In the genomic region with DNA sequence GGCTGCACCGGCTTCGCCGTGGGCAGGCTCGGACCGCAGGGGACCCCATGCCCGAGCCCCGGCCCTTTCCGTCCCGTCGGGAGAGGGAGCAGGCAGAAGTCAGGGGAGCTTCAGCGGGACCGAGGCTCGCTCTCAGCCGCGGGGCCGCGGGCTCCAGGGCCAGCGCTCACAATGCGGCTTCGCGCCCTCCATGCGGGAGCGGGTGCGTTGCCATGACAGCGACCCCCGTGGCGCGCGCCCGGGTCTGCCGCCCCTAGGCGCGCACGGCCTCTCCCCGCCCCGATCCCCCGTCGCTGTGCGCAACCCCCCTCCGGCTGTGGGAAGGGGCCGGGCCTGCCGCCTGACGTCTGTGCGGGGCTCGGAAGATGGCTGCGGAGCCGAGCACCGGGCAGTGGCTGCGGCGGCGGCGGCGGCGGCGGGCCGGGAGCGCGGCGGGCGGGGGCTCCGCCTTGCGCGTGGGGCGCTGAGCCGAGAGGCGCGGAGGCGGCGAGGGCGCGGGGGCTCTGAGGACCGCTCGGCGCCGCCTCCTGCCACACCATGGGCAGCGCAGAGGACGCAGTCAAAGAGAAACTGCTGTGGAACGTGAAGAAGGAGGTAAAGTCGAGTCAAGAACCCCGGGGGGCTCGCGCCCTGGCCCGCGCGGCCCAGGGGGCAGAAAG, we compare ENCODE assay signal across 7 cellular contexts. TPM values are rescaled to one million over a fixed set of nuclear protein-coding genes. Genes with fewer than 3 reads are reported as not detected.
DNase-seq lines count a peak whose midpoint lies in the region; ATAC-seq and TF ChIP-seq lines count a peak whose summit lies in the region.

SGSM2 (plus strand) TSS at position 350 of the 659 bp plus-strand sequence; CDS start at position 538, 188 bp downstream.

- H3K4me3 ChIP-seq in HUES48 (ENCODE audit: low read depth, low read length) = peak within 1 kb of the TSS; percentile 96
- peak within 1 kb of the TSS; percentile 85 to 99 for H3K4me3 ChIP-seq in tibial artery

- peaks cover 42% of the 10 kb centered on the region for H3K36me3 ChIP-seq in HUES48 (ENCODE audit: control insufficient read depth, insufficient read depth, low read length)
- H3K36me3 ChIP-seq in tibial artery = peaks cover 27 to 47% (median 28%) of the 10 kb centered on the region in 3 donors

- peaks cover 26% of the 10 kb centered on the region for H3K4me1 Mint-ChIP-seq in activated naive CD8-positive, alpha-beta T cell (ENCODE audit: low read depth)
- peaks cover 9% of the 10 kb centered on the region for H3K4me1 Mint-ChIP-seq in glutamatergic neuron (ENCODE audit: low read depth, unreplicated experiment)
- H3K4me1 Mint-ChIP-seq in osteocyte (ENCODE audit: unreplicated experiment) = peaks cover 25% of the 10 kb centered on the region

- intact Hi-C loops in tibial artery (cut with DNase I; ENCODE audit: low total_unique reads) = no loop called here

- H3K27ac ChIP-seq in HUES48 (ENCODE audit: low read depth, low read length) (peak within 1 kb of the TSS; percentile 93), tibial artery (peak within 1 kb of the TSS; percentile 80 to 92)

- H3K9me3 ChIP-seq in HUES48 (ENCODE audit: control insufficient read depth, insufficient read depth, low read length) (no peaks in the 10 kb centered on the region), tibial artery (no peaks in the 10 kb centered on the region)

- TF ChIP-seq POLR2A in GM15510 (IDR thresholded peaks at IDR 0.05; ENCODE audit: borderline replicate concordance, extremely low read depth, insufficient read length) = peak; percentile 18

- peak; percentile 74 for ATAC-seq in SK-N-SH treated with all-trans-retinoic acid at 6 μM for 48 hours

- peak within 1 kb of the TSS; percentile 98 for H3K27ac Mint-ChIP-seq in activated naive CD8-positive, alpha-beta T cell
- peak within 1 kb of the TSS; percentile 84 for H3K27ac Mint-ChIP-seq in glutamatergic neuron (ENCODE audit: unreplicated experiment)
- peak within 1 kb of the TSS; percentile 94 for H3K27ac Mint-ChIP-seq in osteocyte (ENCODE audit: unreplicated experiment)

- no peak for TF ChIP-seq CTCF in glutamatergic neuron (IDR thresholded peaks at IDR 0.05; ENCODE audit: partially characterized antibody, unreplicated experiment)
- no peak for TF ChIP-seq CTCF in osteocyte (IDR thresholded peaks at IDR 0.05)
- no peak for TF ChIP-seq CTCF in tibial artery (IDR thresholded peaks at IDR 0.05)

- H3K9me3 Mint-ChIP-seq in activated naive CD8-positive, alpha-beta T cell (ENCODE audit: low read depth) = no peaks in the 10 kb centered on the region
- H3K9me3 Mint-ChIP-seq in glutamatergic neuron (ENCODE audit: unreplicated experiment) (peaks cover 7% of the 10 kb centered on the region), osteocyte (ENCODE audit: unreplicated experiment) (no peaks in the 10 kb centered on the region)

- H3K27me3 ChIP-seq in HUES48 (ENCODE audit: control insufficient read depth, insufficient read depth, low read length) (no peaks in the 10 kb centered on the region), tibial artery (no peaks in the 10 kb centered on the region)

- peaks cover 21% of the 10 kb centered on the region for H3K4me1 ChIP-seq in HUES48 (ENCODE audit: control insufficient read depth, insufficient read depth, low read length)
- H3K4me1 ChIP-seq in tibial artery = peaks cover 0 to 34% (median 16%) of the 10 kb centered on the region in 4 donors

- DNase-seq in glutamatergic neuron (peak; percentile 84), osteocyte (ENCODE audit: extremely low spot score, unreplicated experiment) (peak; percentile 90), tibial artery (peak; percentile 54 to 80)

- peaks cover 14% of the 10 kb centered on the region for H3K36me3 Mint-ChIP-seq in activated naive CD8-positive, alpha-beta T cell
- H3K36me3 Mint-ChIP-seq in glutamatergic neuron (ENCODE audit: unreplicated experiment) (no peaks in the 10 kb centered on the region), osteocyte (ENCODE audit: unreplicated experiment) (peaks cover 13% of the 10 kb centered on the region)

- peak within 1 kb of the TSS; percentile 38; the same call in 1 of the 2 replicates for H3K9ac ChIP-seq in HUES48 (ENCODE audit: low read depth, low read length)

- H3K27me3 Mint-ChIP-seq in activated naive CD8-positive, alpha-beta T cell = no peaks in the 10 kb centered on the region
- H3K27me3 Mint-ChIP-seq in glutamatergic neuron (ENCODE audit: unreplicated experiment) = peaks cover 4% of the 10 kb centered on the region
- H3K27me3 Mint-ChIP-seq in osteocyte (ENCODE audit: unreplicated experiment) = no peaks in the 10 kb centered on the region

- peak within 1 kb of the TSS; percentile 88 for H3K4me3 Mint-ChIP-seq in activated naive CD8-positive, alpha-beta T cell
- H3K4me3 Mint-ChIP-seq in glutamatergic neuron (ENCODE audit: unreplicated experiment) (peak within 1 kb of the TSS; percentile 99), osteocyte (ENCODE audit: unreplicated experiment) (peak within 1 kb of the TSS; percentile 99)

TF ChIP-seq in SK-N-SH treated with all-trans-retinoic acid at 6 μM for 48 hours, 23 proteins besides CTCF, POLR2A, EP300 and RAD21 (continues in another document):
- TF ChIP-seq ZNF70 (CRISPR knock-in tag; IDR thresholded peaks at IDR 0.05) (no peak), ZNF565 (CRISPR knock-in tag; conservative IDR thresholded peaks at IDR 0.05; ENCODE audit: low read depth) (no peak), ISL1 (CRISPR knock-in tag; IDR thresholded peaks at IDR 0.05) (no peak), TOX (CRISPR knock-in tag; IDR thresholded peaks at IDR 0.05; ENCODE audit: borderline replicate concordance) (no peak), GLIS3 (CRISPR knock-in tag; IDR thresholded peaks at IDR 0.05) (no peak), SNAI2 (CRISPR knock-in tag; IDR thresholded peaks at IDR 0.05) (no peak), ESRRG (CRISPR knock-in tag; IDR thresholded peaks at IDR 0.05) (no peak), PPARA (CRISPR knock-in tag; IDR thresholded peaks at IDR 0.05; ENCODE audit: borderline replicate concordance) (no peak), TCF4 (CRISPR knock-in tag; IDR thresholded peaks at IDR 0.05; ENCODE audit: borderline replicate concordance) (no peak)
- TF ChIP-seq, protein P1, sequence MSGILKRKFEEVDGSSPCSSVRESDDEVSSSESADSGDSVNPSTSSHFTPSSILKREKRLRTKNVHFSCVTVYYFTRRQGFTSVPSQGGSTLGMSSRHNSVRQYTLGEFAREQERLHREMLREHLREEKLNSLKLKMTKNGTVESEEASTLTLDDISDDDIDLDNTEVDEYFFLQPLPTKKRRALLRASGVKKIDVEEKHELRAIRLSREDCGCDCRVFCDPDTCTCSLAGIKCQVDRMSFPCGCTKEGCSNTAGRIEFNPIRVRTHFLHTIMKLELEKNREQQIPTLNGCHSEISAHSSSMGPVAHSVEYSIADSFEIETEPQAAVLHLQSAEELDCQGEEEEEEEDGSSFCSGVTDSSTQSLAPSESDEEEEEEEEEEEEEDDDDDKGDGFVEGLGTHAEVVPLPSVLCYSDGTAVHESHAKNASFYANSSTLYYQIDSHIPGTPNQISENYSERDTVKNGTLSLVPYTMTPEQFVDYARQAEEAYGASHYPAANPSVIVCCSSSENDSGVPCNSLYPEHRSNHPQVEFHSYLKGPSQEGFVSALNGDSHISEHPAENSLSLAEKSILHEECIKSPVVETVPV (CRISPR knock-in tag; IDR thresholded peaks at IDR 0.05) = no peak
- TF ChIP-seq, protein P2, sequence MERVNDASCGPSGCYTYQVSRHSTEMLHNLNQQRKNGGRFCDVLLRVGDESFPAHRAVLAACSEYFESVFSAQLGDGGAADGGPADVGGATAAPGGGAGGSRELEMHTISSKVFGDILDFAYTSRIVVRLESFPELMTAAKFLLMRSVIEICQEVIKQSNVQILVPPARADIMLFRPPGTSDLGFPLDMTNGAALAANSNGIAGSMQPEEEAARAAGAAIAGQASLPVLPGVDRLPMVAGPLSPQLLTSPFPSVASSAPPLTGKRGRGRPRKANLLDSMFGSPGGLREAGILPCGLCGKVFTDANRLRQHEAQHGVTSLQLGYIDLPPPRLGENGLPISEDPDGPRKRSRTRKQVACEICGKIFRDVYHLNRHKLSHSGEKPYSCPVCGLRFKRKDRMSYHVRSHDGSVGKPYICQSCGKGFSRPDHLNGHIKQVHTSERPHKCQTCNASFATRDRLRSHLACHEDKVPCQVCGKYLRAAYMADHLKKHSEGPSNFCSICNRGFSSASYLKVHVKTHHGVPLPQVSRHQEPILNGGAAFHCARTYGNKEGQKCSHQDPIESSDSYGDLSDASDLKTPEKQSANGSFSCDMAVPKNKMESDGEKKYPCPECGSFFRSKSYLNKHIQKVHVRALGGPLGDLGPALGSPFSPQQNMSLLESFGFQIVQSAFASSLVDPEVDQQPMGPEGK (CRISPR knock-in tag; IDR thresholded peaks at IDR 0.05; ENCODE audit: borderline replicate concordance) = no peak
- TF ChIP-seq, protein P3, sequence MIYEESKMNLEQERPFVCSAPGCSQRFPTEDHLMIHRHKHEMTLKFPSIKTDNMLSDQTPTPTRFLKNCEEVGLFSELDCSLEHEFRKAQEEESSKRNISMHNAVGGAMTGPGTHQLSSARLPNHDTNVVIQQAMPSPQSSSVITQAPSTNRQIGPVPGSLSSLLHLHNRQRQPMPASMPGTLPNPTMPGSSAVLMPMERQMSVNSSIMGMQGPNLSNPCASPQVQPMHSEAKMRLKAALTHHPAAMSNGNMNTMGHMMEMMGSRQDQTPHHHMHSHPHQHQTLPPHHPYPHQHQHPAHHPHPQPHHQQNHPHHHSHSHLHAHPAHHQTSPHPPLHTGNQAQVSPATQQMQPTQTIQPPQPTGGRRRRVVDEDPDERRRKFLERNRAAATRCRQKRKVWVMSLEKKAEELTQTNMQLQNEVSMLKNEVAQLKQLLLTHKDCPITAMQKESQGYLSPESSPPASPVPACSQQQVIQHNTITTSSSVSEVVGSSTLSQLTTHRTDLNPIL (CRISPR knock-in tag; IDR thresholded peaks at IDR 0.05; ENCODE audit: low read depth) = no peak

RNA-seq across cellular contexts. Expression of gene SGSM2, which starts in this region (rescaled TPM):
- total RNA-seq in glutamatergic neuron (ENCODE audit: unreplicated experiment) (111 TPM), osteocyte (49.6 and 56.0 TPM in 2 replicates)

Comparison
In these comparisons a context has a peak if more than half of its experiments do, and no peak if none do; other contexts are left out.
1. Peak in every context shown above with its lines: DNase-seq, ATAC-seq, H3K4me3 ChIP-seq and H3K27ac ChIP-seq.